ENCODE assay signal across 8 cellular contexts in the genomic region with DNA sequence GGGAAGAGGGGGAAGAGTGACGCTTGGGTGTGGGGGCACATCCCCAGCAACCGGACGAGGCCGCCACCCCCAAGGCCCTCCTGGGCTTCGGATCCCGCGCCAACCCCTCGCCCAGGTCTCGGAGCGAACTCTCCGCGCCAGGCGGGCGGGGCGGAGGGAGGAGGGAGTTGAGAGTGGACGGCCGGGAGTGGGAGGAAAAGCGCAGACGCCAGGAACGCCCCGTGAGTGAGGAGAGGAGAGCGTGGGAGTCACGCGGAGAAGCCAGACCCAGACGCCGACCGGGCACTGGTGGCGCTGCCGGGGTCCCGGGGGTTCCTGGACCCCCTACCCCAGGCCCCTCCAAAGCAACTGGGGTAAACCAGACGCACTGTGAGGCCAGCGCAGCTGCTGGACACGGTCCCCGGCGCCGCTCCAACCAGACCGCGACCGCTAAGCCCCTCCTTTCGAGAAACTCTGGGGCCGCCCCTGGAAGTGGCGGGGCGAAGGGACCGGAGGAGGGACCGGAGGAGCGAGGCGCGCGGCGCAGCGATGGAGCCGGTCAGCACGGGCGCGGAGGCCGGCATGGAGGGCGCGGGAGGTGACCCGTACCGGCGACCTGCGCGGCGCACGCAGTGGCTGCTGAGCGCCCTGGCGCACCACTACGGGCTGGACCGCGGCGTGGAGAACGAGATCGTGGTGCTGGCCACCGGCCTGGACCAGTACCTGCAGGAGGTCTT. TPM values are rescaled to one million over a fixed set of nuclear protein-coding genes. Genes with fewer than 3 reads are reported as not detected.
DNase-seq lines count a peak whose midpoint lies in the region; ATAC-seq, FAIRE-seq and TF ChIP-seq lines count a peak whose summit lies in the region.

EFCC1 (plus strand) TSS at position 204 of the 716 bp plus-strand sequence; CDS start at position 529, 325 bp downstream.

- peak within 1 kb of the TSS; percentile 45 for H3K4me3 Mint-ChIP-seq in activated CD4-positive, alpha-beta memory T cell treated with anti-CD3 and anti-CD28 coated beads, Interleukin-2, amount 10 ng/mL, durations not matched to agents 7 days and 5 days

- H3K9me3 ChIP-seq in HAP-1 (no peaks in the 10 kb centered on the region), heart right ventricle (no peaks in the 10 kb centered on the region)

- no peak within 1 kb of the TSS for H3K9ac ChIP-seq in rectal smooth muscle tissue (ENCODE audit: low read length)

- no peaks in the 10 kb centered on the region for H3K36me3 Mint-ChIP-seq in activated CD4-positive, alpha-beta memory T cell treated with anti-CD3 and anti-CD28 coated beads, Interleukin-2, amount 10 ng/mL, durations not matched to agents 7 days and 5 days (ENCODE audit: low read depth)

- no peaks in the 10 kb centered on the region for H3K36me3 ChIP-seq in HAP-1 (replicated peaks)
- no peaks in the 10 kb centered on the region for H3K36me3 ChIP-seq in heart right ventricle
- H3K36me3 ChIP-seq in rectal smooth muscle tissue (ENCODE audit: control insufficient read depth, insufficient read depth, low read length), result no peaks in the 10 kb centered on the region

- DNase-seq in HAP-1 (ENCODE audit: low spot score in 2 of 2) (peak in 1 of 2 experiments; percentile 31), heart right ventricle (peak; percentile 80 to 87), SHP77 (lab: John Stamatoyannopoulos, UW) (no peak), G401 (ENCODE audit: low spot score) (no peak), GM19239 (ENCODE audit: insufficient read length, low spot score) (no peak)
- DNase-seq in activated CD4-positive, alpha-beta memory T cell treated with anti-CD3 and anti-CD28 coated beads, Interleukin-2, amount 10 ng/mL, durations not matched to agents 7 days and 5 days, result no peak

- POLR2A ChIA-PET in activated CD4-positive, alpha-beta memory T cell treated with anti-CD3 and anti-CD28 coated beads, Interleukin-2, amount 10 ng/mL, durations not matched to agents 7 days and 5 days (lab: Charles Lee), result interaction anchor here (4.8 kb wide), 1 partner anchor 15 kb away, joined by 33 read pairs; no protein-coding TSS in a partner anchor

- H3K27ac Mint-ChIP-seq in activated CD4-positive, alpha-beta memory T cell treated with anti-CD3 and anti-CD28 coated beads, Interleukin-2, amount 10 ng/mL, durations not matched to agents 7 days and 5 days, result no peak within 1 kb of the TSS

- H3K27ac ChIP-seq in heart right ventricle (peak within 1 kb of the TSS; percentile 69 to 96 (median 82)), rectal smooth muscle tissue (ENCODE audit: low read depth, low read length) (peak within 1 kb of the TSS; percentile 64)

- H3K4me1 Mint-ChIP-seq in activated CD4-positive, alpha-beta memory T cell treated with anti-CD3 and anti-CD28 coated beads, Interleukin-2, amount 10 ng/mL, durations not matched to agents 7 days and 5 days, result peaks cover 36% of the 10 kb centered on the region

- CTCF ChIA-PET in activated CD4-positive, alpha-beta memory T cell treated with anti-CD3 and anti-CD28 coated beads, Interleukin-2, amount 10 ng/mL, durations not matched to agents 7 days and 5 days (lab: Charles Lee), result interaction anchor here (1.3 to 1.8 kb wide), 2 partner anchors 15 to 31 kb away, joined by 3 to 5 read pairs; no protein-coding TSS in a partner anchor

- 1% methylated on average over 41 to 74 of the region's 74 CpGs for WGBS in heart right ventricle, 2 donors

- no peak for FAIRE-seq in GM19239 (lab: Jason Lieb, UNC)

- intact Hi-C loops in heart right ventricle (cut with DNase I), result loop anchor here in 1 of 10 donors (5.0 kb wide), 1 partner anchor 51 kb away; no protein-coding TSS in a partner anchor

- peaks cover 61% of the 10 kb centered on the region for H3K27me3 Mint-ChIP-seq in activated CD4-positive, alpha-beta memory T cell treated with anti-CD3 and anti-CD28 coated beads, Interleukin-2, amount 10 ng/mL, durations not matched to agents 7 days and 5 days

- H3K9me3 Mint-ChIP-seq in activated CD4-positive, alpha-beta memory T cell treated with anti-CD3 and anti-CD28 coated beads, Interleukin-2, amount 10 ng/mL, durations not matched to agents 7 days and 5 days, result no peaks in the 10 kb centered on the region

- H3K4me3 ChIP-seq in HAP-1 (peak within 1 kb of the TSS; percentile 16), heart right ventricle (peak within 1 kb of the TSS; percentile 46 to 85 (median 70)), rectal smooth muscle tissue (ENCODE audit: low read length) (peak within 1 kb of the TSS; percentile 55)

- TF ChIP-seq CTCF in heart right ventricle (IDR thresholded peaks at IDR 0.05), result peak in 1 of 9 donors; percentile 19

- H3K4me1 ChIP-seq in HAP-1, result peaks cover 5% of the 10 kb centered on the region
- peaks cover 0 to 61% (median 33%) of the 10 kb centered on the region in 9 donors for H3K4me1 ChIP-seq in heart right ventricle
- H3K4me1 ChIP-seq in rectal smooth muscle tissue (ENCODE audit: control insufficient read depth, insufficient read depth, low read length), result peaks cover 4% of the 10 kb centered on the region

- H3K27me3 ChIP-seq in HAP-1 (ENCODE audit: low read depth), result peaks cover 35% of the 10 kb centered on the region
- H3K27me3 ChIP-seq in heart right ventricle, result peaks cover 0 to 67% (median 32%) of the 10 kb centered on the region in 7 donors
- H3K27me3 ChIP-seq in rectal smooth muscle tissue (ENCODE audit: control insufficient read depth, insufficient read depth, low read length), result peaks cover 18% of the 10 kb centered on the region

- ATAC-seq in heart right ventricle (peak; percentile 78 to 92 (median 87)), HG03469 (IDR thresholded peaks at IDR 0.05; ENCODE audit: unreplicated experiment) (no peak)

- in situ Hi-C loops in HAP-1 (cut with MboI; ENCODE audit: low sequenced_read_pairs), result no loop called here
- in situ Hi-C loops in G401 (cut with HindIII; ENCODE audit: low sequenced_read_pairs), result no loop called here

RNA-seq across cellular contexts. Expression of gene EFCC1, which starts in this region (rescaled TPM):
- not detected for total RNA-seq in activated CD4-positive, alpha-beta memory T cell treated with anti-CD3 and anti-CD28 coated beads, Interleukin-2, amount 10 ng/mL, durations not matched to agents 7 days and 5 days
- total RNA-seq in heart right ventricle, result 1 to 10 TPM; 1.0 to 3.3 (median 2.1) TPM
- 1 to 10 TPM; 1.4 to 3.1 TPM for polyA plus RNA-seq in heart right ventricle
- total RNA-seq in G401 (2014; rRNA removed; shearing (Covaris generic)), result not detected in 2 replicates

Comparison
In these comparisons a context has a peak if more than half of its experiments do, and no peak if none do; other contexts are left out.
1. DNase-seq: peak in heart right ventricle (2 of 2); none in activated CD4-positive, alpha-beta memory T cell treated with anti-CD3 and anti-CD28 coated beads, Interleukin-2, amount 10 ng/mL, durations not matched to agents 7 days and 5 days (single experiment), SHP77 (0 of 2), G401 (single experiment) and GM19239 (single experiment).
2. H3K4me3 ChIP-seq: peak in every context shown above with its lines; median percentile 70 in heart right ventricle; 55 in rectal smooth muscle tissue; 16 in HAP-1.